9 cellular contexts compared by ENCODE assay signal in genomic region chr12:115341442-115341841, GRCh38.
DNase-seq lines count a peak whose midpoint lies in the region; ATAC-seq, FAIRE-seq and TF ChIP-seq lines count a peak whose summit lies in the region.
"Had no signal": no experiment of that assay in that cellular context is flagged by ENCODE, and none has a peak within 500 bp of the region (broad histone marks: within the 10 kb centered on the region; RNA-seq: fewer than 3 reads in every experiment).

No MANE protein-coding gene starts in this region.

- peaks cover 14% of the 10 kb centered on the region for H3K9me3 Mint-ChIP-seq in activated naive CD4-positive, alpha-beta T cell treated with anti-CD3 and anti-CD28 coated beads for 36 hours

- no peaks in the 10 kb centered on the region for H3K27me3 Mint-ChIP-seq in activated naive CD4-positive, alpha-beta T cell treated with anti-CD3 and anti-CD28 coated beads for 36 hours (ENCODE audit: low read depth)

- no peaks in the 10 kb centered on the region for H3K4me1 Mint-ChIP-seq in activated naive CD4-positive, alpha-beta T cell treated with anti-CD3 and anti-CD28 coated beads for 36 hours (ENCODE audit: low read depth)

- no peak overlapping the region for H3K4me3 Mint-ChIP-seq in activated naive CD4-positive, alpha-beta T cell treated with anti-CD3 and anti-CD28 coated beads for 36 hours
- H3K4me3 Mint-ChIP-seq: CD8-positive, alpha-beta T cell had no signal

- WGBS in lower leg skin, 2 donors, result 13 to 20% methylated on average over 6 of the region's 6 CpGs

- H3K36me3 Mint-ChIP-seq in activated naive CD4-positive, alpha-beta T cell treated with anti-CD3 and anti-CD28 coated beads for 36 hours (ENCODE audit: low read depth), result no peaks in the 10 kb centered on the region
- H3K36me3 Mint-ChIP-seq: CD8-positive, alpha-beta T cell had no signal

- no peak for TF ChIP-seq CTCF in lower leg skin (IDR thresholded peaks at IDR 0.05)

- no peak overlapping the region for H3K4me3 ChIP-seq in lower leg skin (ENCODE audit: low read depth, poor library complexity, severe bottlenecking)

- CTCF ChIA-PET in activated naive CD4-positive, alpha-beta T cell treated with anti-CD3 and anti-CD28 coated beads for 36 hours (lab: Charles Lee), result no interaction called here

- intact Hi-C loops in activated naive CD4-positive, alpha-beta T cell treated with anti-CD3 and anti-CD28 coated beads for 36 hours (cut with micrococcal nuclease), result no loop called here
- intact Hi-C loops in lower leg skin (cut with DNase I; ENCODE audit: low total_unique reads), result no loop called here

- FAIRE-seq in urothelium cell line (lab: Jason Lieb, UNC), result no peak

- ATAC-seq in GM18909 (IDR thresholded peaks at IDR 0.05; ENCODE audit: poor library complexity, unreplicated experiment), result no peak
- ATAC-seq: CD8-positive, alpha-beta T cell had no signal

- DNase-seq in activated naive CD4-positive, alpha-beta T cell treated with anti-CD3 and anti-CD28 coated beads for 36 hours, result peak; percentile 6
- DNase-seq in activated naive CD4-positive, alpha-beta T cell (lab: John Stamatoyannopoulos, UW), result no peak
- DNase-seq in brain pericyte (ENCODE audit: low read depth, low spot score) (peak; percentile 82), lower leg skin (ENCODE audit: low spot score in 2 of 2) (peak; percentile 91 to 97), urothelium cell line (ENCODE audit: low spot score) (peak; percentile 87), D341Med (ENCODE audit: low spot score) (no peak), DMS 273 (lab: John Stamatoyannopoulos, UW; ENCODE audit: unreplicated experiment) (no peak)
- DNase-seq: CD8-positive, alpha-beta T cell had no signal

- no peak for TF ChIP-seq POLR2A in lower leg skin (IDR thresholded peaks at IDR 0.05)

- H3K27ac Mint-ChIP-seq in activated naive CD4-positive, alpha-beta T cell treated with anti-CD3 and anti-CD28 coated beads for 36 hours, result no peak overlapping the region
- H3K27ac Mint-ChIP-seq: CD8-positive, alpha-beta T cell had no signal

Comparison
In these comparisons a context has a peak if more than half of its experiments do, and no peak if none do; other contexts are left out.
1. DNase-seq: peak in activated naive CD4-positive, alpha-beta T cell treated with anti-CD3 and anti-CD28 coated beads for 36 hours (single experiment), brain pericyte (single experiment), lower leg skin (2 of 2) and urothelium cell line (single experiment); none in activated naive CD4-positive, alpha-beta T cell (0 of 4), D341Med (single experiment) and DMS 273 (single experiment).